ENCODE assay signal across 1 cellular context in the genomic region with DNA sequence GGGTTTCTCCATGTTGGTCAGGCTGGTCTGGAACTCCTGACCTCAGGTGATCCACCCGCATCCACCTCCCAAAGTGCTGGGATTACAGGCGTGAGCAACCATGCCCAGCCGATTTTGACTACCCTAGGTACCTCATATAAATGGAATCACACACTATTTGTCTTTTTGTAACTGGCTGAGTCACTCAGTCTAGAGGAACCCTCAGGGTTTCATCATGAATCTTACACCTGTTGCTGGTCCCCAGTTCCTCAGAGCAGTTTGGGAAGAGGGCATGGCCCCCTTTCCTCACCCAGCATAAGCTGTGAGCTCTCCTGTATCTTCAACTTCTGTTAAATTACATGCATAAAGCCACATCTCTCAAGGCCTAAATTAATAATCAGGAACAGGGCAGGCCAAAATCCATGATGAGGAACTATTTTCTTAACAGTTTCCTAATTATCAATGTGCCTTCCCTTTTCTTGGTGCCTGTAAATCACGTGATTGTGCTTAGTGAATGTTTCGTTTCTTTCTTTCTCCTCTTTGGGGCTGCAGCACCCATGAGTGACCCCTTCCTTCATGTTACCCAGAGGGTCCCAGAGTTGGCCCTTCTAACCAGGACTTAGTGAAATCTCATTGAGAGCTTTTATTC.
TF ChIP-seq lines count a peak whose summit lies in the region.

No MANE protein-coding gene starts in this region.

TF ChIP-seq in K562, 482 proteins besides CTCF, POLR2A, EP300 and RAD21:
- peak; percentile 42; the same call in 1 of the 2 replicates for TF ChIP-seq TOE1 (IDR thresholded peaks at IDR 0.05; ENCODE audit: borderline replicate concordance)
- no peak for TF ChIP-seq TOE1 (CRISPR knock-in tag; IDR thresholded peaks at IDR 0.05; ENCODE audit: borderline replicate concordance, low read depth)
- TF ChIP-seq, protein P1, sequence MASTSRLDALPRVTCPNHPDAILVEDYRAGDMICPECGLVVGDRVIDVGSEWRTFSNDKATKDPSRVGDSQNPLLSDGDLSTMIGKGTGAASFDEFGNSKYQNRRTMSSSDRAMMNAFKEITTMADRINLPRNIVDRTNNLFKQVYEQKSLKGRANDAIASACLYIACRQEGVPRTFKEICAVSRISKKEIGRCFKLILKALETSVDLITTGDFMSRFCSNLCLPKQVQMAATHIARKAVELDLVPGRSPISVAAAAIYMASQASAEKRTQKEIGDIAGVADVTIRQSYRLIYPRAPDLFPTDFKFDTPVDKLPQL (IDR thresholded peaks at IDR 0.05; ENCODE audit: extremely low read depth, insufficient read length) = no peak
- TF ChIP-seq, protein P2, sequence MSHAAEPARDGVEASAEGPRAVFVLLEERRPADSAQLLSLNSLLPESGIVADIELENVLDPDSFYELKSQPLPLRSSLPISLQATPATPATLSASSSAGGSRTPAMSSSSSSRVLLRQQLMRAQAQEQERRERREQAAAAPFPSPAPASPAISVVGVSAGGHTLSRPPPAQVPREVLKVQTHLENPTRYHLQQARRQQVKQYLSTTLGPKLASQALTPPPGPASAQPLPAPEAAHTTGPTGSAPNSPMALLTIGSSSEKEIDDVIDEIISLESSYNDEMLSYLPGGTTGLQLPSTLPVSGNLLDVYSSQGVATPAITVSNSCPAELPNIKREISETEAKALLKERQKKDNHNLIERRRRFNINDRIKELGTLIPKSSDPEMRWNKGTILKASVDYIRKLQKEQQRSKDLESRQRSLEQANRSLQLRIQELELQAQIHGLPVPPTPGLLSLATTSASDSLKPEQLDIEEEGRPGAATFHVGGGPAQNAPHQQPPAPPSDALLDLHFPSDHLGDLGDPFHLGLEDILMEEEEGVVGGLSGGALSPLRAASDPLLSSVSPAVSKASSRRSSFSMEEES (CRISPR knock-in tag; IDR thresholded peaks at IDR 0.05) = peak; percentile 92
- TF ChIP-seq RAD51 (IDR thresholded peaks at IDR 0.05; ENCODE audit: borderline replicate concordance, low read depth) = peak; percentile 60
